11 cellular contexts compared by ENCODE assay signal in the genomic region with DNA sequence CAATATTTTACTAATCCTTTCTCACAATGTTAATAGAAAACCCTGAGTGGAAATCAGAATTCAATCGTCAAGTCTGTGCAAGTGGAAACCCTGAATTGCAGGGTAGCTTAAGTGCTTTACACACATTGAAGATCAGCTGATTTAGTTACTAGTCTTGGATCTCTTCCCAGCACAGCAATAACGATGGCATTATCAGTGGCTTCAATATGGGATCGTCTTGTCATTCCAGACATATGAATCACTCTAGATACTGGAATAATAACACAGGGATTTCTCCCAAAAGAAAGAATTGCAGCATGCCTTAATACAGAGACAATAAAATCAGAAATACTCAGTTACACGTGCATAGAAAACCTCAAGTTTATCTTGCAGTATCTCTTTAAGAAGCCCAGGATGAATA. TPM values are rescaled to one million over a fixed set of nuclear protein-coding genes. Genes with fewer than 3 reads are reported as not detected.
DNase-seq lines count a peak whose midpoint lies in the region; ATAC-seq and TF ChIP-seq lines count a peak whose summit lies in the region.
"Had no signal": no experiment of that assay in that cellular context is flagged by ENCODE, and none has a peak within 500 bp of the region (broad histone marks: within the 10 kb centered on the region; RNA-seq: fewer than 3 reads in every experiment).

No MANE protein-coding gene starts in this region.

- peak; percentile 89 for ATAC-seq in SK-N-SH treated with all-trans-retinoic acid at 6 μM for 48 hours
- ATAC-seq in GM19035 (IDR thresholded peaks at IDR 0.05; ENCODE audit: unreplicated experiment): no peak
- ATAC-seq in HG02840 (IDR thresholded peaks at IDR 0.05; ENCODE audit: low FRiP score, unreplicated experiment): no peak

- H3K27me3 ChIP-seq in A673 (replicated peaks; ENCODE audit: insufficient read depth, low read depth, low read length, poor library complexity): no peaks in the 10 kb centered on the region

- intact Hi-C loops in A673 (cut with micrococcal nuclease; ENCODE audit: unreplicated experiment): no loop called here

- CTCF ChIA-PET in A673 (lab: Charles Lee): no interaction called here

- no peaks in the 10 kb centered on the region for H3K9me3 ChIP-seq in A673 (ENCODE audit: low read depth, low read length, poor library complexity, severe bottlenecking)
- H3K9me3 ChIP-seq: Caco-2, lower lobe of right lung had no signal

- no peak overlapping the region for H3K27ac ChIP-seq in A673 (ENCODE audit: low read depth, low read length, poor library complexity, severe bottlenecking)
- H3K27ac ChIP-seq: KMS-11, lower lobe of right lung had no signal

- no peaks in the 10 kb centered on the region for H3K36me3 ChIP-seq in A673 (ENCODE audit: insufficient read depth, low read length, poor library complexity, severe bottlenecking)
- H3K36me3 ChIP-seq: lower lobe of right lung had no signal

- BruUV-seq in A673 (replicated peaks; lab: Mats Ljungman, UMichigan): no TSS peak

- POLR2A ChIA-PET in A673 (lab: Charles Lee; ENCODE audit: low non-redundant PET): no interaction called here

- DNase-seq in A673 (ENCODE audit: low spot score) (peak; percentile 70), HS-27A (ENCODE audit: low read depth) (peak; percentile 60), hepatic stellate cell (ENCODE audit: low spot score) (peak; percentile 67), GM19238 (ENCODE audit: insufficient read length, low spot score) (no peak), MV-4-11 (lab: John Stamatoyannopoulos, UW) (no peak)
- DNase-seq: Caco-2, lower lobe of right lung had no signal

- no peak overlapping the region for H3K4me3 ChIP-seq in A673 (ENCODE audit: low read depth, low read length, poor library complexity, severe bottlenecking)
- H3K4me3 ChIP-seq: lower lobe of right lung had no signal

- peaks cover 8% of the 10 kb centered on the region for H3K4me1 ChIP-seq in A673 (ENCODE audit: insufficient read depth, low read length, poor library complexity, severe bottlenecking)
- H3K4me1 ChIP-seq: lower lobe of right lung had no signal

- TF ChIP-seq CTCF in A673 (conservative IDR thresholded peaks at IDR 0.05; ENCODE audit: low read depth, low read length): no peak

TF ChIP-seq in SK-N-SH treated with all-trans-retinoic acid at 6 μM for 48 hours, 23 proteins besides CTCF, POLR2A, EP300 and RAD21:
- TF ChIP-seq, protein P1, sequence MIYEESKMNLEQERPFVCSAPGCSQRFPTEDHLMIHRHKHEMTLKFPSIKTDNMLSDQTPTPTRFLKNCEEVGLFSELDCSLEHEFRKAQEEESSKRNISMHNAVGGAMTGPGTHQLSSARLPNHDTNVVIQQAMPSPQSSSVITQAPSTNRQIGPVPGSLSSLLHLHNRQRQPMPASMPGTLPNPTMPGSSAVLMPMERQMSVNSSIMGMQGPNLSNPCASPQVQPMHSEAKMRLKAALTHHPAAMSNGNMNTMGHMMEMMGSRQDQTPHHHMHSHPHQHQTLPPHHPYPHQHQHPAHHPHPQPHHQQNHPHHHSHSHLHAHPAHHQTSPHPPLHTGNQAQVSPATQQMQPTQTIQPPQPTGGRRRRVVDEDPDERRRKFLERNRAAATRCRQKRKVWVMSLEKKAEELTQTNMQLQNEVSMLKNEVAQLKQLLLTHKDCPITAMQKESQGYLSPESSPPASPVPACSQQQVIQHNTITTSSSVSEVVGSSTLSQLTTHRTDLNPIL (CRISPR knock-in tag; IDR thresholded peaks at IDR 0.05; ENCODE audit: low read depth): 0 out of 2 replicates have a peak, but pooled peaks have one; percentile 46
- TF ChIP-seq OSR1 (CRISPR knock-in tag; IDR thresholded peaks at IDR 0.05): no peak
- peak; percentile 94 for TF ChIP-seq ISL1 (CRISPR knock-in tag; IDR thresholded peaks at IDR 0.05)
- TF ChIP-seq, protein P2, sequence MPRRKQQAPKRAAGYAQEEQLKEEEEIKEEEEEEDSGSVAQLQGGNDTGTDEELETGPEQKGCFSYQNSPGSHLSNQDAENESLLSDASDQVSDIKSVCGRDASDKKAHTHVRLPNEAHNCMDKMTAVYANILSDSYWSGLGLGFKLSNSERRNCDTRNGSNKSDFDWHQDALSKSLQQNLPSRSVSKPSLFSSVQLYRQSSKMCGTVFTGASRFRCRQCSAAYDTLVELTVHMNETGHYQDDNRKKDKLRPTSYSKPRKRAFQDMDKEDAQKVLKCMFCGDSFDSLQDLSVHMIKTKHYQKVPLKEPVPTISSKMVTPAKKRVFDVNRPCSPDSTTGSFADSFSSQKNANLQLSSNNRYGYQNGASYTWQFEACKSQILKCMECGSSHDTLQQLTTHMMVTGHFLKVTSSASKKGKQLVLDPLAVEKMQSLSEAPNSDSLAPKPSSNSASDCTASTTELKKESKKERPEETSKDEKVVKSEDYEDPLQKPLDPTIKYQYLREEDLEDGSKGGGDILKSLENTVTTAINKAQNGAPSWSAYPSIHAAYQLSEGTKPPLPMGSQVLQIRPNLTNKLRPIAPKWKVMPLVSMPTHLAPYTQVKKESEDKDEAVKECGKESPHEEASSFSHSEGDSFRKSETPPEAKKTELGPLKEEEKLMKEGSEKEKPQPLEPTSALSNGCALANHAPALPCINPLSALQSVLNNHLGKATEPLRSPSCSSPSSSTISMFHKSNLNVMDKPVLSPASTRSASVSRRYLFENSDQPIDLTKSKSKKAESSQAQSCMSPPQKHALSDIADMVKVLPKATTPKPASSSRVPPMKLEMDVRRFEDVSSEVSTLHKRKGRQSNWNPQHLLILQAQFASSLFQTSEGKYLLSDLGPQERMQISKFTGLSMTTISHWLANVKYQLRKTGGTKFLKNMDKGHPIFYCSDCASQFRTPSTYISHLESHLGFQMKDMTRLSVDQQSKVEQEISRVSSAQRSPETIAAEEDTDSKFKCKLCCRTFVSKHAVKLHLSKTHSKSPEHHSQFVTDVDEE (CRISPR knock-in tag; IDR thresholded peaks at IDR 0.05): peak; percentile 85
- no peak for TF ChIP-seq TOX (CRISPR knock-in tag; IDR thresholded peaks at IDR 0.05; ENCODE audit: borderline replicate concordance)

RNA-seq across cellular contexts. Expression of gene METTL21C, which starts 12.6 kb away (rescaled TPM):
- not detected in 2 replicates for total RNA-seq in A673 (2021)
- total RNA-seq: Caco-2, lower lobe of right lung had no signal

Comparison
In these comparisons a context has a peak if more than half of its experiments do, and no peak if none do; other contexts are left out.
1. DNase-seq: peak in A673 (single experiment), HS-27A (single experiment) and hepatic stellate cell (single experiment); none in GM19238 (single experiment) and MV-4-11 (single experiment).